Comparison of ENCODE assay signal across 19 cellular contexts in the genomic region with DNA sequence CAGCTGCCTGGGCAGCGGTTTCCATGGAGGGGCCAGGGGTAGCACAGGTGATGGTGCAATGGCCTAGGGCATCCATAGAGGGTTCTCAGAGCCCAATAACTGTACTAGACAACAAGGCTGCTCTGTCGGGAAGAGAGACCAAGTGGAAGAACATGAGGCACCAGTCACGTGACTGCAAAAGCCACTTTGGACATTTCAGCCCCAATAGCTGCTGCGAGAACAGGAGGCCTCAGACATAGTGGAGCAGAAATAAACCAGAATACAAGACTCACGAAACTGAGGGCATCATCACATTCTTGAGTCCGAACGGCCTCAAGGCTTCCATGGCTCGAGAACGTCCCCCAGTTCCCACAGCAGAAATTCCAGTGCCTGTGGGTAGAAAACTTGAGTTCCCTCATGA.
"Had no signal": no experiment of that assay in that cellular context is flagged by ENCODE, and none has a peak within 500 bp of the region (broad histone marks: within the 10 kb centered on the region; RNA-seq: fewer than 3 reads in every experiment).

No MANE protein-coding gene starts in this region.

- H3K27ac ChIP-seq: RWPE1 had no signal

- H3K36me3 ChIP-seq: MG63 had no signal

- ATAC-seq: Panc1, SK-N-SH treated with all-trans-retinoic acid at 6 μM for 48 hours had no signal

- H3K27me3 ChIP-seq: MG63 had no signal

- DNase-seq: Karpas-422, KG1, MG63, NCI-H1092, NCI-H1105 treated with DMSO at 0.1 percent for 48 hours, NCI-H1417 treated with DMSO at 0.1 percent for 48 hours, NCI-H146, NCI-H1694 treated with DMSO at 0.1 percent for 48 hours, NCI-H1930, NCI-H2081, NCI-H2107, NCI-H2227 treated with DMSO at 0.1 percent for 48 hours, NCI-H524 treated with DMSO at 0.1 percent for 48 hours, NCI-H69, NCI-H774, SHP77 had no signal

- H3K9me3 ChIP-seq: MG63 had no signal

- H3K4me3 ChIP-seq: MG63 had no signal
